In the genomic region with DNA sequence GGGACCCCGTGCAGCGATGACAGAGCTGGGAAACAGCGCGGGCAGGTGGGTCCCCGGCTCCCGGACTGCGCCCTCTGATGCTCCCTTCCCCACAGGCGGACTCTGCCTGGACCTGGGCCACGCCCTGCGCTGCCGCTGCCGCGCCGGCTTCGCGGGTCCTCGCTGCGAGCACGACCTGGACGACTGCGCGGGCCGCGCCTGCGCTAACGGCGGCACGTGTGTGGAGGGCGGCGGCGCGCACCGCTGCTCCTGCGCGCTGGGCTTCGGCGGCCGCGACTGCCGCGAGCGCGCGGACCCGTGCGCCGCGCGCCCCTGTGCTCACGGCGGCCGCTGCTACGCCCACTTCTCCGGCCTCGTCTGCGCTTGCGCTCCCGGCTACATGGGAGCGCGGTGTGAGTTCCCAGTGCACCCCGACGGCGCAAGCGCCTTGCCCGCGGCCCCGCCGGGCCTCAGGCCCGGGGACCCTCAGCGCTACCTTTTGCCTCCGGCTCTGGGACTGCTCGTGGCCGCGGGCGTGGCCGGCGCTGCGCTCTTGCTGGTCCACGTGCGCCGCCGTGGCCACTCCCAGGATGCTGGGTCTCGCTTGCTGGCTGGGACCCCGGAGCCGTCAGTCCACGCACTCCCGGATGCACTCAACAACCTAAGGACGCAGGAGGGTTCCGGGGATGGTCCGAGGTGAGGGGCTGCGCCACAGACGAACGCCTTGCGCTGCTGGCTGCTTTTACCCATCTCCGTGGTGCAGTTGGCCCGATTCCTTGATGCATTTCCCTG, we compare ENCODE assay signal across 1 cellular context.
TF ChIP-seq lines count a peak whose summit lies in the region.

No MANE protein-coding gene starts in this region.

TF ChIP-seq in HepG2, 621 proteins besides CTCF, POLR2A, EP300 and RAD21 (continued from another document and continues in another):
- TF ChIP-seq ZNF142 (CRISPR knock-in tag; IDR thresholded peaks at IDR 0.05), result peak; percentile 96
- TF ChIP-seq ZNF451 (CRISPR knock-in tag; IDR thresholded peaks at IDR 0.05), result peak; percentile 95
- TF ChIP-seq GPN1 (CRISPR knock-in tag; IDR thresholded peaks at IDR 0.05; ENCODE audit: borderline replicate concordance), result no peak; the same call in 1 of the 2 replicates
- peak; percentile 43; the same call in 1 of the 3 replicates for TF ChIP-seq MXI1 (IDR thresholded peaks at IDR 0.05; ENCODE audit: borderline replicate concordance, low read depth, low read length)
- no peak for TF ChIP-seq ZNF10 (CRISPR knock-in tag; IDR thresholded peaks at IDR 0.05; ENCODE audit: borderline replicate concordance, low read depth)
- TF ChIP-seq KDM2A (CRISPR knock-in tag; IDR thresholded peaks at IDR 0.05; ENCODE audit: borderline replicate concordance, low read depth), result peak; percentile 62; the same call in 1 of the 2 replicates
- TF ChIP-seq ZNF670 (CRISPR knock-in tag; IDR thresholded peaks at IDR 0.05; ENCODE audit: borderline replicate concordance), result no peak; the same call in 1 of the 2 replicates
- no peak; the same call in 1 of the 2 replicates for TF ChIP-seq ZNF296 (CRISPR knock-in tag; conservative IDR thresholded peaks at IDR 0.05)
- no peak for TF ChIP-seq TCF7L2 (IDR thresholded peaks at IDR 0.05; ENCODE audit: low read depth, low read length)
- TF ChIP-seq KLF11 (CRISPR knock-in tag; IDR thresholded peaks at IDR 0.05), result no peak
- TF ChIP-seq ZNF136 (CRISPR knock-in tag; IDR thresholded peaks at IDR 0.05; ENCODE audit: low read depth), result no peak
- peak; percentile 42; the same call in 1 of the 2 replicates for TF ChIP-seq ZNF501 (CRISPR knock-in tag; IDR thresholded peaks at IDR 0.05)
- no peak for TF ChIP-seq ZFP37 (CRISPR knock-in tag; IDR thresholded peaks at IDR 0.05; ENCODE audit: borderline replicate concordance)
- TF ChIP-seq ZNF138 (CRISPR knock-in tag; IDR thresholded peaks at IDR 0.05; ENCODE audit: low read depth), result peak; percentile 98
- TF ChIP-seq, protein P1, sequence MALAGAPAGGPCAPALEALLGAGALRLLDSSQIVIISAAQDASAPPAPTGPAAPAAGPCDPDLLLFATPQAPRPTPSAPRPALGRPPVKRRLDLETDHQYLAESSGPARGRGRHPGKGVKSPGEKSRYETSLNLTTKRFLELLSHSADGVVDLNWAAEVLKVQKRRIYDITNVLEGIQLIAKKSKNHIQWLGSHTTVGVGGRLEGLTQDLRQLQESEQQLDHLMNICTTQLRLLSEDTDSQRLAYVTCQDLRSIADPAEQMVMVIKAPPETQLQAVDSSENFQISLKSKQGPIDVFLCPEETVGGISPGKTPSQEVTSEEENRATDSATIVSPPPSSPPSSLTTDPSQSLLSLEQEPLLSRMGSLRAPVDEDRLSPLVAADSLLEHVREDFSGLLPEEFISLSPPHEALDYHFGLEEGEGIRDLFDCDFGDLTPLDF (CRISPR knock-in tag; IDR thresholded peaks at IDR 0.05), result 0 out of 2 replicates have a peak, but pooled peaks have one; percentile 48
- TF ChIP-seq ZNF430 (CRISPR knock-in tag; IDR thresholded peaks at IDR 0.05), result peak; percentile 80
- peak; percentile 37; the same call in 1 of the 2 replicates for TF ChIP-seq ZBTB7B (CRISPR knock-in tag; IDR thresholded peaks at IDR 0.05)
- TF ChIP-seq, protein P2, sequence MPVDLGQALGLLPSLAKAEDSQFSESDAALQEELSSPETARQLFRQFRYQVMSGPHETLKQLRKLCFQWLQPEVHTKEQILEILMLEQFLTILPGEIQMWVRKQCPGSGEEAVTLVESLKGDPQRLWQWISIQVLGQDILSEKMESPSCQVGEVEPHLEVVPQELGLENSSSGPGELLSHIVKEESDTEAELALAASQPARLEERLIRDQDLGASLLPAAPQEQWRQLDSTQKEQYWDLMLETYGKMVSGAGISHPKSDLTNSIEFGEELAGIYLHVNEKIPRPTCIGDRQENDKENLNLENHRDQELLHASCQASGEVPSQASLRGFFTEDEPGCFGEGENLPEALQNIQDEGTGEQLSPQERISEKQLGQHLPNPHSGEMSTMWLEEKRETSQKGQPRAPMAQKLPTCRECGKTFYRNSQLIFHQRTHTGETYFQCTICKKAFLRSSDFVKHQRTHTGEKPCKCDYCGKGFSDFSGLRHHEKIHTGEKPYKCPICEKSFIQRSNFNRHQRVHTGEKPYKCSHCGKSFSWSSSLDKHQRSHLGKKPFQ (CRISPR knock-in tag; IDR thresholded peaks at IDR 0.05; ENCODE audit: insufficient replicate concordance), result peak; percentile 38
- no peak for TF ChIP-seq SIN3A (IDR thresholded peaks at IDR 0.05; ENCODE audit: borderline replicate concordance, low read depth, low read length)
- no peak for TF ChIP-seq MNT (IDR thresholded peaks at IDR 0.05)
- peak; percentile 97 for TF ChIP-seq ZNF589 (CRISPR knock-in tag; conservative IDR thresholded peaks at IDR 0.05)
- TF ChIP-seq HDAC2 (CRISPR knock-in tag; IDR thresholded peaks at IDR 0.05), result peak; percentile 44; the same call in 1 of the 2 replicates
- TF ChIP-seq LRRFIP1 (CRISPR knock-in tag; conservative IDR thresholded peaks at IDR 0.05), result no peak
- no peak for TF ChIP-seq ZNF414 (CRISPR knock-in tag; IDR thresholded peaks at IDR 0.05)
- TF ChIP-seq MTERF4 (CRISPR knock-in tag; IDR thresholded peaks at IDR 0.05), result peak; percentile 90
- peak; percentile 61; the same call in 1 of the 2 replicates for TF ChIP-seq ZNF605 (CRISPR knock-in tag; IDR thresholded peaks at IDR 0.05)
- TF ChIP-seq, protein P3, sequence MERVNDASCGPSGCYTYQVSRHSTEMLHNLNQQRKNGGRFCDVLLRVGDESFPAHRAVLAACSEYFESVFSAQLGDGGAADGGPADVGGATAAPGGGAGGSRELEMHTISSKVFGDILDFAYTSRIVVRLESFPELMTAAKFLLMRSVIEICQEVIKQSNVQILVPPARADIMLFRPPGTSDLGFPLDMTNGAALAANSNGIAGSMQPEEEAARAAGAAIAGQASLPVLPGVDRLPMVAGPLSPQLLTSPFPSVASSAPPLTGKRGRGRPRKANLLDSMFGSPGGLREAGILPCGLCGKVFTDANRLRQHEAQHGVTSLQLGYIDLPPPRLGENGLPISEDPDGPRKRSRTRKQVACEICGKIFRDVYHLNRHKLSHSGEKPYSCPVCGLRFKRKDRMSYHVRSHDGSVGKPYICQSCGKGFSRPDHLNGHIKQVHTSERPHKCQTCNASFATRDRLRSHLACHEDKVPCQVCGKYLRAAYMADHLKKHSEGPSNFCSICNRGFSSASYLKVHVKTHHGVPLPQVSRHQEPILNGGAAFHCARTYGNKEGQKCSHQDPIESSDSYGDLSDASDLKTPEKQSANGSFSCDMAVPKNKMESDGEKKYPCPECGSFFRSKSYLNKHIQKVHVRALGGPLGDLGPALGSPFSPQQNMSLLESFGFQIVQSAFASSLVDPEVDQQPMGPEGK (CRISPR knock-in tag; IDR thresholded peaks at IDR 0.05), result no peak
- no peak for TF ChIP-seq EZH2 (conservative IDR thresholded peaks at IDR 0.05; ENCODE audit: low read depth, low read length)
- TF ChIP-seq BHLHE40 (IDR thresholded peaks at IDR 0.05; ENCODE audit: low read length), result peak; percentile 82
- TF ChIP-seq ATF1 (CRISPR knock-in tag; IDR thresholded peaks at IDR 0.05), result no peak
- no peak for TF ChIP-seq ZSCAN22 (CRISPR knock-in tag; IDR thresholded peaks at IDR 0.05)
- TF ChIP-seq, protein P4, sequence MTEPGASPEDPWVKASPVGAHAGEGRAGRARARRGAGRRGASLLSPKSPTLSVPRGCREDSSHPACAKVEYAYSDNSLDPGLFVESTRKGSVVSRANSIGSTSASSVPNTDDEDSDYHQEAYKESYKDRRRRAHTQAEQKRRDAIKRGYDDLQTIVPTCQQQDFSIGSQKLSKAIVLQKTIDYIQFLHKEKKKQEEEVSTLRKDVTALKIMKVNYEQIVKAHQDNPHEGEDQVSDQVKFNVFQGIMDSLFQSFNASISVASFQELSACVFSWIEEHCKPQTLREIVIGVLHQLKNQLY (CRISPR knock-in tag; IDR thresholded peaks at IDR 0.05), result no peak
- no peak for TF ChIP-seq ZNF569 (CRISPR knock-in tag; IDR thresholded peaks at IDR 0.05; ENCODE audit: borderline replicate concordance)
- peak; percentile 85 for TF ChIP-seq ZNF263 (CRISPR knock-in tag; IDR thresholded peaks at IDR 0.05)
- TF ChIP-seq NCOA2 (CRISPR knock-in tag; IDR thresholded peaks at IDR 0.05), result peak; percentile 14; the same call in 1 of the 2 replicates
- no peak for TF ChIP-seq ZNF260 (CRISPR knock-in tag; IDR thresholded peaks at IDR 0.05; ENCODE audit: borderline replicate concordance, low read depth)
- TF ChIP-seq NR1H2 (CRISPR knock-in tag; IDR thresholded peaks at IDR 0.05; ENCODE audit: borderline replicate concordance, low read depth), result 0 out of 2 replicates have a peak, but pooled peaks have one; percentile 34
- TF ChIP-seq ZNF766 (CRISPR knock-in tag; IDR thresholded peaks at IDR 0.05; ENCODE audit: borderline replicate concordance), result peak; percentile 98
- TF ChIP-seq TCF12 (IDR thresholded peaks at IDR 0.05), result no peak
- no peak for TF ChIP-seq TCF12 (CRISPR knock-in tag; IDR thresholded peaks at IDR 0.05)
- peak; percentile 70 for TF ChIP-seq RBFOX2 (IDR thresholded peaks at IDR 0.05; ENCODE audit: low read depth, low read length)
- TF ChIP-seq YEATS4 (CRISPR knock-in tag; IDR thresholded peaks at IDR 0.05; ENCODE audit: borderline replicate concordance), result peak; percentile 78; the same call in 1 of the 2 replicates
- peak; percentile 55; the same call in 1 of the 2 replicates for TF ChIP-seq ZFX (CRISPR knock-in tag; IDR thresholded peaks at IDR 0.05; ENCODE audit: low read depth)
